Comparison of ENCODE assay signal across 9 cellular contexts in genomic region chr2:219430633-219431615, GRCh38. TPM values are rescaled to one million over a fixed set of nuclear protein-coding genes. Genes with fewer than 3 reads are reported as not detected.
A peak's percentile ranks its signal among the peaks of the same experiment; 100 is the strongest.
DNase-seq lines count a peak whose midpoint lies in the region; ATAC-seq and TF ChIP-seq lines count a peak whose summit lies in the region.
"Had no signal": no experiment of that assay in that cellular context is flagged by ENCODE, and none has a peak within 500 bp of the region (broad histone marks: within the 10 kb centered on the region; RNA-seq: fewer than 3 reads in every experiment).

No MANE protein-coding gene starts in this region.

- TF ChIP-seq CTCF in AG04450 (IDR thresholded peaks at IDR 0.05; ENCODE audit: low read depth, low read length), result peak; percentile 14; the same call in 1 of the 2 replicates
- no peak for TF ChIP-seq CTCF in activated CD8-positive, alpha-beta T cell treated with anti-CD3 and anti-CD28 coated beads for 36 hours (IDR thresholded peaks at IDR 0.05)

- POLR2A ChIA-PET in AG04450 (lab: Yijun Ruan, JAX), result no interaction called here
- POLR2A ChIA-PET in activated CD8-positive, alpha-beta T cell treated with anti-CD3 and anti-CD28 coated beads for 36 hours (lab: Charles Lee), result no interaction called here

- H3K4me1 Mint-ChIP-seq in activated CD8-positive, alpha-beta T cell treated with anti-CD3 and anti-CD28 coated beads for 36 hours (ENCODE audit: low read depth), result no peaks in the 10 kb centered on the region

- CTCF ChIA-PET in AG04450 (lab: Charles Lee), result interaction anchor here (1.2 to 2.0 kb wide), 4 partner anchors 28 to 91 kb away, joined by 3 to 9 read pairs (median 4); no protein-coding TSS in a partner anchor
- CTCF ChIA-PET in activated CD8-positive, alpha-beta T cell treated with anti-CD3 and anti-CD28 coated beads for 36 hours (lab: Charles Lee), result interaction anchor here (0.8 to 4.6 kb wide), 5 partner anchors 28 to 99 kb away, joined by 3 to 25 read pairs (median 4); no protein-coding TSS in a partner anchor

- H3K27ac ChIP-seq in AG04450 (ENCODE audit: low read depth, low read length), result no peak overlapping the region
- H3K27ac ChIP-seq: skin epidermis had no signal

- H3K4me3 ChIP-seq in AG04450 (ENCODE audit: low read depth, low read length), result no peak overlapping the region
- H3K4me3 ChIP-seq: skin epidermis had no signal

- peaks cover 16% of the 10 kb centered on the region for H3K27me3 Mint-ChIP-seq in activated CD8-positive, alpha-beta T cell treated with anti-CD3 and anti-CD28 coated beads for 36 hours

- no peaks in the 10 kb centered on the region for H3K36me3 Mint-ChIP-seq in activated CD8-positive, alpha-beta T cell treated with anti-CD3 and anti-CD28 coated beads for 36 hours (ENCODE audit: low read depth)

- H3K9me3 Mint-ChIP-seq in activated CD8-positive, alpha-beta T cell treated with anti-CD3 and anti-CD28 coated beads for 36 hours, result no peaks in the 10 kb centered on the region

- H3K4me3 Mint-ChIP-seq in activated CD8-positive, alpha-beta T cell treated with anti-CD3 and anti-CD28 coated beads for 36 hours, result no peak overlapping the region

- H3K27ac Mint-ChIP-seq in activated CD8-positive, alpha-beta T cell treated with anti-CD3 and anti-CD28 coated beads for 36 hours, result no peak overlapping the region

- H3K27me3 ChIP-seq in AG04450 (ENCODE audit: control insufficient read depth, insufficient read depth, low read length), result no peaks in the 10 kb centered on the region

- ATAC-seq in activated CD8-positive, alpha-beta T cell treated with anti-CD3 and anti-CD28 coated beads for 36 hours, result peak; percentile 58
- ATAC-seq in left colon, result peak; percentile 82
- ATAC-seq in GM19467 (IDR thresholded peaks at IDR 0.05; ENCODE audit: unreplicated experiment), result no peak
- no peak for ATAC-seq in HG02610 (IDR thresholded peaks at IDR 0.05; ENCODE audit: unreplicated experiment)

- no peaks in the 10 kb centered on the region; the same call in 1 of the 2 replicates for H3K9me3 ChIP-seq in AG04450 (ENCODE audit: control insufficient read depth, insufficient read depth, low read length)

- DNase-seq in AG04450 (ENCODE audit: low read depth, low spot score) (no peak), HPDE6-E6E7 (ENCODE audit: extremely low spot score) (peak; percentile 49), left colon (peak in 1 of 2 donors; percentile 30), cortex of kidney (lab: John Stamatoyannopoulos, UW) (no peak)
- DNase-seq in activated CD8-positive, alpha-beta T cell treated with anti-CD3 and anti-CD28 coated beads for 36 hours, result no peak
- DNase-seq in activated CD4-positive, alpha-beta T cell treated with anti-CD3 and anti-CD28 coated beads for 48 hours, result no peak

- intact Hi-C loops in activated CD8-positive, alpha-beta T cell treated with anti-CD3 and anti-CD28 coated beads for 36 hours (cut with micrococcal nuclease), result no loop called here
- intact Hi-C loops in left colon (cut with DNase I, micrococcal nuclease), result no loop called here

RNA-seq across cellular contexts. Expression of gene SPEG, which starts 3.7 kb away (rescaled TPM):
- 28.0 and 32.8 TPM in 2 replicates for polyA plus RNA-seq in AG04450 (2011; rRNA removed)
- polyA minus RNA-seq in AG04450 (2011; rRNA and poly(A)+ RNA removed), result 24.5 and 38.3 TPM in 2 replicates
- total RNA-seq in activated CD8-positive, alpha-beta T cell treated with anti-CD3 and anti-CD28 coated beads for 36 hours, result 1 to 10 TPM; 2.1 to 2.3 TPM
- 10 to 100 TPM in 1 of 2 donors, 1 to 10 TPM in 1; 2.9 to 29.4 TPM for total RNA-seq in left colon

RNA-seq across cellular contexts. Expression of gene DES, which starts 12.7 kb away (rescaled TPM):
- polyA plus RNA-seq in AG04450 (2011; rRNA removed), result 19.8 and 24.9 TPM in 2 replicates
- polyA minus RNA-seq in AG04450 (2011; rRNA and poly(A)+ RNA removed), result 40.7 and 49.5 TPM in 2 replicates
- not detected for total RNA-seq in activated CD8-positive, alpha-beta T cell treated with anti-CD3 and anti-CD28 coated beads for 36 hours
- 100 to 1,000 TPM in 1 of 2 donors, 10 to 100 TPM in 1; 18.5 to 706 TPM for total RNA-seq in left colon

RNA-seq across cellular contexts. Expression of gene DNPEP, which starts 43.2 kb away (rescaled TPM):
- 41.5 and 71.2 TPM in 2 replicates for polyA plus RNA-seq in AG04450 (2011; rRNA removed)
- polyA minus RNA-seq in AG04450 (2011; rRNA and poly(A)+ RNA removed), result 48.2 and 81.9 TPM in 2 replicates
- total RNA-seq in activated CD8-positive, alpha-beta T cell treated with anti-CD3 and anti-CD28 coated beads for 36 hours, result 100 to 1,000 TPM; 112 to 113 TPM
- total RNA-seq in left colon, result 100 to 1,000 TPM in 1 of 2 donors, 10 to 100 TPM in 1; 94.2 to 130 TPM

Comparison
In these comparisons a context has a peak if more than half of its experiments do, and no peak if none do; other contexts are left out.
1. ATAC-seq: peak in activated CD8-positive, alpha-beta T cell treated with anti-CD3 and anti-CD28 coated beads for 36 hours (single experiment) and left colon (single experiment); none in GM19467 (single experiment) and HG02610 (single experiment).
2. RNA of gene DES, which starts 12.7 kb away (total RNA-seq): 18.5 to 706 TPM in left colon; not detected in activated CD8-positive, alpha-beta T cell treated with anti-CD3 and anti-CD28 coated beads for 36 hours; every median in the first group is over 10 times any median in the second.